ENCODE assay signal across 16 cellular contexts in genomic region chr22:44802071-44802700, GRCh38. TPM values are rescaled to one million over a fixed set of nuclear protein-coding genes. Genes with fewer than 3 reads are reported as not detected.
DNase-seq lines count a peak whose midpoint lies in the region; ATAC-seq and TF ChIP-seq lines count a peak whose summit lies in the region.
"Had no signal": no experiment of that assay in that cellular context is flagged by ENCODE, and none has a peak within 500 bp of the region (broad histone marks: within the 10 kb centered on the region; RNA-seq: fewer than 3 reads in every experiment).

No MANE protein-coding gene starts in this region.

- H3K36me3 Mint-ChIP-seq in activated T-helper 17 cell treated with anti-CD3 and anti-CD28 coated beads, Interleukin-2, amount 50 U/mL, for 72 hours (ENCODE audit: low read depth) = no peaks in the 10 kb centered on the region
- H3K36me3 Mint-ChIP-seq in stimulated activated effector memory CD8-positive, alpha-beta T cell treated with anti-CD3 and anti-CD28 coated beads, Interleukin-12 subunit alpha, Interleukin-12 subunit beta, amount 100 ng/mL, for 72 hours = no peaks in the 10 kb centered on the region
- H3K36me3 Mint-ChIP-seq: CD4-positive, CD25-positive, alpha-beta regulatory T cell had no signal

- whole genome bisulfite sequencing in transverse colon (ENCODE audit: low coverage in 1 of 2), 2 donors = 82% methylated on average over 14 of the region's 14 CpGs; no CpG with 5 or more reads in 1 of the 2 donors

- CTCF ChIA-PET in HEK293 (lab: Yijun Ruan, JAX) = no interaction called here

- POLR2A ChIA-PET in HEK293 (lab: Yijun Ruan, JAX) = no interaction called here

- H3K36me3 ChIP-seq in HEK293 (ENCODE audit: control insufficient read depth in 2 of 2, insufficient read depth in 1 of 2, low read length in 2 of 2) (no peaks in the 10 kb centered on the region; a peak in 1 of 3 replicates), transverse colon (no peaks in the 10 kb centered on the region)

- intact Hi-C loops in transverse colon (cut with DNase I; ENCODE audit: low total_unique reads) = no loop called here

- peak; percentile 42 for ATAC-seq in activated T-helper 17 cell treated with anti-CD3 and anti-CD28 coated beads, Interleukin-2, amount 50 U/mL, for 72 hours (replicated peaks)
- ATAC-seq in stimulated activated effector memory CD8-positive, alpha-beta T cell treated with anti-CD3 and anti-CD28 coated beads, Interleukin-12 subunit alpha, Interleukin-12 subunit beta, amount 100 ng/mL, for 72 hours = peak; percentile 56
- ATAC-seq in HG02970 (IDR thresholded peaks at IDR 0.05; ENCODE audit: low FRiP score, unreplicated experiment) = no peak
- ATAC-seq in GM18909 (IDR thresholded peaks at IDR 0.05; ENCODE audit: poor library complexity, unreplicated experiment) = no peak

- H3K9me3 ChIP-seq in HEK293 (ENCODE audit: control insufficient read depth, insufficient read depth, low read depth, low read length) (no peaks in the 10 kb centered on the region), transverse colon (no peaks in the 10 kb centered on the region)

- no peak overlapping the region for H3K27ac Mint-ChIP-seq in activated T-helper 17 cell treated with anti-CD3 and anti-CD28 coated beads, Interleukin-2, amount 50 U/mL, for 72 hours
- H3K27ac Mint-ChIP-seq in stimulated activated effector memory CD8-positive, alpha-beta T cell treated with anti-CD3 and anti-CD28 coated beads, Interleukin-12 subunit alpha, Interleukin-12 subunit beta, amount 100 ng/mL, for 72 hours = no peak overlapping the region
- H3K27ac Mint-ChIP-seq: CD4-positive, CD25-positive, alpha-beta regulatory T cell had no signal

- H3K4me1 ChIP-seq in HEK293 (ENCODE audit: control insufficient read depth, insufficient read depth, low read length) (peaks cover 2% of the 10 kb centered on the region), transverse colon (no peaks in the 10 kb centered on the region)

- H3K27me3 ChIP-seq in transverse colon = peaks cover 9% of the 10 kb centered on the region

- H3K4me3 Mint-ChIP-seq in activated T-helper 17 cell treated with anti-CD3 and anti-CD28 coated beads, Interleukin-2, amount 50 U/mL, for 72 hours = no peak overlapping the region
- no peak overlapping the region for H3K4me3 Mint-ChIP-seq in stimulated activated effector memory CD8-positive, alpha-beta T cell treated with anti-CD3 and anti-CD28 coated beads, Interleukin-12 subunit alpha, Interleukin-12 subunit beta, amount 100 ng/mL, for 72 hours
- H3K4me3 Mint-ChIP-seq: CD4-positive, CD25-positive, alpha-beta regulatory T cell; H9 had no signal

- H3K4me1 Mint-ChIP-seq in activated T-helper 17 cell treated with anti-CD3 and anti-CD28 coated beads, Interleukin-2, amount 50 U/mL, for 72 hours = no peaks in the 10 kb centered on the region
- peaks cover 26% of the 10 kb centered on the region for H3K4me1 Mint-ChIP-seq in stimulated activated effector memory CD8-positive, alpha-beta T cell treated with anti-CD3 and anti-CD28 coated beads, Interleukin-12 subunit alpha, Interleukin-12 subunit beta, amount 100 ng/mL, for 72 hours

- TF ChIP-seq EP300 in transverse colon (IDR thresholded peaks at IDR 0.05; ENCODE audit: low read depth) = no peak

- no peaks in the 10 kb centered on the region for H3K9me3 Mint-ChIP-seq in activated T-helper 17 cell treated with anti-CD3 and anti-CD28 coated beads, Interleukin-2, amount 50 U/mL, for 72 hours
- no peaks in the 10 kb centered on the region for H3K9me3 Mint-ChIP-seq in stimulated activated effector memory CD8-positive, alpha-beta T cell treated with anti-CD3 and anti-CD28 coated beads, Interleukin-12 subunit alpha, Interleukin-12 subunit beta, amount 100 ng/mL, for 72 hours
- H3K9me3 Mint-ChIP-seq: CD4-positive, CD25-positive, alpha-beta regulatory T cell; H9 had no signal

- no peak for TF ChIP-seq POLR2A in transverse colon (IDR thresholded peaks at IDR 0.05)

- H3K4me3 ChIP-seq in HEK293 (ENCODE audit: low read depth, low read length) (no peak overlapping the region), transverse colon (no peak overlapping the region)

- in situ Hi-C loops in transverse colon (cut with MboI; ENCODE audit: low pct_ligation_motif_present in 1 of 4, low pct_unique_long_range_greater_than_20kb in 1 of 4, low sequenced_read_pairs in 3 of 4) = loop anchor here in 1 of 4 donors (25.0 kb wide), 1 partner anchor 285 kb away; no protein-coding TSS in a partner anchor

- H3K27me3 Mint-ChIP-seq in activated T-helper 17 cell treated with anti-CD3 and anti-CD28 coated beads, Interleukin-2, amount 50 U/mL, for 72 hours = peaks cover 15% of the 10 kb centered on the region
- H3K27me3 Mint-ChIP-seq: CD4-positive, CD25-positive, alpha-beta regulatory T cell had no signal

- TF ChIP-seq CTCF in GM10266 (IDR thresholded peaks at IDR 0.05; ENCODE audit: control insufficient read depth, insufficient read depth, low read depth, missing control alignments) (no peak), HEK293 (tag by site-specific recombination; IDR thresholded peaks at IDR 0.05) (no peak), transverse colon (IDR thresholded peaks at IDR 0.05) (no peak)

- H3K27ac ChIP-seq in HEK293 (ENCODE audit: extremely low read depth, low read depth, low read length) (no peak overlapping the region), transverse colon (no peak overlapping the region)
- H3K27ac ChIP-seq: KMS-11 had no signal

- DNase-seq in GM10266 (ENCODE audit: extremely low spot score) (peak; percentile 45), transverse colon (no peak)
- no peak for DNase-seq in stimulated activated effector memory CD8-positive, alpha-beta T cell treated with anti-CD3 and anti-CD28 coated beads, Interleukin-12 subunit alpha, Interleukin-12 subunit beta, amount 100 ng/mL, for 72 hours (ENCODE audit: low spot score in 2 of 2)
- DNase-seq: CD4-positive, CD25-positive, alpha-beta regulatory T cell; COR-L47; DMS79; H9; NCI-H1105 treated with DMSO at 0.1 percent for 48 hours; NCI-H2081; NCI-H2171; NCI-H524 treated with DMSO at 0.1 percent for 48 hours had no signal

TF ChIP-seq in HEK293, 187 proteins besides CTCF, POLR2A, EP300 and RAD21:
- TF ChIP-seq ZBTB44 (tag by site-specific recombination; IDR thresholded peaks at IDR 0.05) = no peak
- no peak for TF ChIP-seq ELK4 (IDR thresholded peaks at IDR 0.05; ENCODE audit: borderline replicate concordance, low read depth, low read length)
- 0 out of 2 replicates have a peak, but pooled peaks have one; percentile 25 for TF ChIP-seq GLIS1 (tag by site-specific recombination; IDR thresholded peaks at IDR 0.05)
- no peak for TF ChIP-seq ZSCAN30 (tag by site-specific recombination; IDR thresholded peaks at IDR 0.05)
- no peak for TF ChIP-seq PBX3 (CRISPR knock-in tag; IDR thresholded peaks at IDR 0.05)
TF ChIP-seq in HEK293: peak in this region for 1.

RNA-seq across cellular contexts. Expression of gene ARHGAP8, which starts 49.8 kb away (rescaled TPM):
- 1 to 10 TPM in 1 of 2 donors, not detected in 1; 2.3 TPM for total RNA-seq in activated T-helper 17 cell treated with anti-CD3 and anti-CD28 coated beads, Interleukin-2, amount 50 U/mL, for 72 hours
- total RNA-seq in transverse colon = 10 to 100 TPM; 28.6 to 51.5 (median 31.5) TPM

Comparison
In these comparisons a context has a peak if more than half of its experiments do, and no peak if none do; other contexts are left out.
1. ATAC-seq: peak in activated T-helper 17 cell treated with anti-CD3 and anti-CD28 coated beads, Interleukin-2, amount 50 U/mL, for 72 hours (single experiment) and stimulated activated effector memory CD8-positive, alpha-beta T cell treated with anti-CD3 and anti-CD28 coated beads, Interleukin-12 subunit alpha, Interleukin-12 subunit beta, amount 100 ng/mL, for 72 hours (single experiment); none in HG02970 (single experiment) and GM18909 (single experiment).
2. RNA of gene ARHGAP8, which starts 49.8 kb away (total RNA-seq): 28.6 to 51.5 TPM in transverse colon; 2.3 TPM in activated T-helper 17 cell treated with anti-CD3 and anti-CD28 coated beads, Interleukin-2, amount 50 U/mL, for 72 hours; every median in the first group is over 4 times any median in the second.